18 cellular contexts compared by ENCODE assay signal in genomic region chr3:13269711-13270378, GRCh38.
"Had no signal": no experiment of that assay in that cellular context is flagged by ENCODE, and none has a peak within 500 bp of the region (broad histone marks: within the 10 kb centered on the region; RNA-seq: fewer than 3 reads in every experiment).

No MANE protein-coding gene starts in this region.

- H3K9me3 ChIP-seq: thyroid gland had no signal

- H3K4me3 Mint-ChIP-seq: endodermal cell; naive thymus-derived CD4-positive, alpha-beta T cell; nephron progenitor cell; type B pancreatic cell had no signal

- H3K4me3 ChIP-seq: coronary artery, right atrium auricular region, thyroid gland, uterus had no signal

- H3K9me3 Mint-ChIP-seq: type B pancreatic cell had no signal

- ATAC-seq: foreskin keratinocyte; left colon; naive thymus-derived CD4-positive, alpha-beta T cell had no signal

- H3K27ac ChIP-seq: coronary artery, foreskin keratinocyte, right atrium auricular region, thyroid gland, uterus had no signal

- H3K27ac Mint-ChIP-seq: endodermal cell; naive thymus-derived CD4-positive, alpha-beta T cell; nephron progenitor cell; type B pancreatic cell had no signal

- H3K4me1 ChIP-seq: foreskin keratinocyte, right atrium auricular region, thyroid gland, uterus had no signal

- DNase-seq: effector CD4-positive, alpha-beta T cell; endodermal cell; erythroblast; foreskin keratinocyte; head of caudate nucleus; hippocampal formation; left colon; mammary epithelial cell; naive thymus-derived CD4-positive, alpha-beta T cell; nephron progenitor cell; small intestine; stimulated activated CD4-positive, alpha-beta T cell treated with anti-CD3 and anti-CD28 coated beads, Interleukin-2, amount 100 ng/mL, for 48 hours; stimulated activated naive CD4-positive, alpha-beta T cell treated with Interleukin-2 at 50 U/mL for 16 hours; thyroid gland; uterus had no signal

- H3K36me3 Mint-ChIP-seq: type B pancreatic cell had no signal

- H3K27me3 ChIP-seq: right atrium auricular region, thyroid gland, uterus had no signal

- H3K36me3 ChIP-seq: right atrium auricular region, thyroid gland, uterus had no signal

- H3K4me1 Mint-ChIP-seq: endodermal cell had no signal
